9 cellular contexts compared by ENCODE assay signal in genomic region chr6:35214869-35215664, GRCh38.
A peak's percentile ranks its signal among the peaks of the same experiment; 100 is the strongest.
DNase-seq lines count a peak whose midpoint lies in the region; ATAC-seq and TF ChIP-seq lines count a peak whose summit lies in the region.
"Had no signal": no experiment of that assay in that cellular context is flagged by ENCODE, and none has a peak within 500 bp of the region (broad histone marks: within the 10 kb centered on the region; RNA-seq: fewer than 3 reads in every experiment).

No MANE protein-coding gene starts in this region.

- DNase-seq in activated naive CD8-positive, alpha-beta T cell treated with anti-CD3 and anti-CD28 coated beads, Interleukin-2, amount 50 U/mL, for 24 hours, result no peak
- no peak for DNase-seq in retinal pigment epithelial cell (ENCODE audit: low read depth)
- DNase-seq in ecto neural progenitor cell (ENCODE audit: low spot score), result no peak
- DNase-seq in AML-193 (lab: John Stamatoyannopoulos, UW), result no peak
- no peak for DNase-seq in hypothalamus (lab: John Stamatoyannopoulos, UW)
- DNase-seq: colonic mucosa had no signal

- H3K27ac Mint-ChIP-seq in activated naive CD8-positive, alpha-beta T cell treated with anti-CD3 and anti-CD28 coated beads, Interleukin-2, amount 50 U/mL, for 24 hours, result no peak overlapping the region

- no peaks in the 10 kb centered on the region for H3K36me3 Mint-ChIP-seq in activated naive CD8-positive, alpha-beta T cell treated with anti-CD3 and anti-CD28 coated beads, Interleukin-2, amount 50 U/mL, for 24 hours (ENCODE audit: low read depth)

- ATAC-seq in activated naive CD8-positive, alpha-beta T cell treated with anti-CD3 and anti-CD28 coated beads, Interleukin-2, amount 50 U/mL, for 24 hours, result no peak
- ATAC-seq in HG02642 (IDR thresholded peaks at IDR 0.05; ENCODE audit: poor library complexity, unreplicated experiment), result no peak

- H3K4me1 ChIP-seq in ES-I3 (ENCODE audit: insufficient read depth, low read length), result peaks cover 39% of the 10 kb centered on the region
- peaks cover 33% of the 10 kb centered on the region for H3K4me1 ChIP-seq in iPS-15b (ENCODE audit: control insufficient read depth, insufficient read depth, low read length)
- H3K4me1 ChIP-seq: colonic mucosa had no signal

- H3K9me3 ChIP-seq in ES-I3 (ENCODE audit: control insufficient read depth, insufficient read depth, low read length) (no peaks in the 10 kb centered on the region), iPS-15b (ENCODE audit: control insufficient read depth, insufficient read depth, low read length) (no peaks in the 10 kb centered on the region)
- H3K9me3 ChIP-seq: colonic mucosa had no signal

- H3K27me3 ChIP-seq in iPS-15b (ENCODE audit: control insufficient read depth, insufficient read depth, low read length), result peaks cover 82% of the 10 kb centered on the region

- H3K27me3 Mint-ChIP-seq in activated naive CD8-positive, alpha-beta T cell treated with anti-CD3 and anti-CD28 coated beads, Interleukin-2, amount 50 U/mL, for 24 hours, result peaks cover 59% of the 10 kb centered on the region

- H3K9ac ChIP-seq in ES-I3 (ENCODE audit: low read depth, low read length) (peak overlapping the region; percentile 70; the same call in 1 of the 2 replicates), iPS-15b (ENCODE audit: low read depth, low read length) (no peak overlapping the region)

- H3K36me3 ChIP-seq in ES-I3 (ENCODE audit: insufficient read depth, low read length) (no peaks in the 10 kb centered on the region), iPS-15b (ENCODE audit: control insufficient read depth, insufficient read depth, low read length) (no peaks in the 10 kb centered on the region)
- H3K36me3 ChIP-seq: colonic mucosa had no signal

- no peak for TF ChIP-seq CTCF in retinal pigment epithelial cell (conservative IDR thresholded peaks at IDR 0.05; ENCODE audit: low read depth, low read length)

- peak overlapping the region; percentile 75 for H3K4me3 ChIP-seq in iPS-15b (ENCODE audit: low read depth, low read length)
- peak overlapping the region; percentile 37 for H3K4me3 ChIP-seq in retinal pigment epithelial cell (ENCODE audit: low read length)

- no peaks in the 10 kb centered on the region for H3K9me3 Mint-ChIP-seq in activated naive CD8-positive, alpha-beta T cell treated with anti-CD3 and anti-CD28 coated beads, Interleukin-2, amount 50 U/mL, for 24 hours

- H3K4me1 Mint-ChIP-seq in activated naive CD8-positive, alpha-beta T cell treated with anti-CD3 and anti-CD28 coated beads, Interleukin-2, amount 50 U/mL, for 24 hours, result peaks cover 6% of the 10 kb centered on the region

- peak overlapping the region; percentile 7 for H3K4me3 Mint-ChIP-seq in activated naive CD8-positive, alpha-beta T cell treated with anti-CD3 and anti-CD28 coated beads, Interleukin-2, amount 50 U/mL, for 24 hours
